Comparison of ENCODE assay signal across 8 cellular contexts in the genomic region with DNA sequence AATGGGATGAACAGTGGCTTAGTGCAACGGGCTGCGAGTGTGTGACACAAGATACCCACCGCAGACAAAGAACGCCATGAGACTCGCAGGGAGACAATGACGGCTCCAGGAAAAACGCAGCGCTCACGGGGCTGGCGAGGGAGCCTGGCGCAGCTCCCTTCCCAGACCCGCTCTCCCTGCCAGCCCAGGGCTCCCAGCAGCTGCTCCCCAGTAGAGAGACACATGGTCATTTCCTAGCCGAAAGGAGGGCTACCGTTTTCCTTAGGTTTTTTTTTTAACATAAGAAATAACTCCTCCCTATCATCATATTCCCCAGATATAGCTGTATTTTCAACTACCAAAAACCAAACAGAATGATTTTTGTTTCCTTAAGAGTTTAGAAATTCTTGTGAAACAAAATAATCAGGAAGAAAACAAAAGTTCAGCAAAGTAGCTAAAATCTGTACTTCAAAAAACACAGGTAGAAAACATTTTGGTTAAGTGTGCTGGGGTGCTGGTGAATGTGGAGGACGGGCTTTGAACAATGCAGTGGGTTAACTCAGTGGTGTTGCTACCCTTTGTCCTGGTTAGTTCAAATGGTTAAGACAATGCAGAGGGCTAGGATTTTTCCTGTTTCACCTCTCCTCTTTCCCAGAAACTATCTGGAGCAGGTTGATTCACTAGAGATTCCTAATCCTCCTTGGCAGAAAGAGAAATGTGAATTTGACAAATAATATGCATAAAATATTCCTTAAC.
DNase-seq lines count a peak whose midpoint lies in the region; ATAC-seq, FAIRE-seq and TF ChIP-seq lines count a peak whose summit lies in the region.

No MANE protein-coding gene starts in this region.

- H2BK5ac ChIP-seq in H1 (ENCODE audit: low read depth, low read length) (no peak overlapping the region), mesenchymal stem cell (ENCODE audit: low read depth, low read length, poor library complexity, severe bottlenecking) (no peak overlapping the region)

- no peak for DNase-seq in HepG2 (ENCODE audit: low spot score)
- DNase-seq in H1 (ENCODE audit: low read depth in 1 of 2, low spot score in 2 of 2), result peak in 1 of 2 experiments; percentile 67
- DNase-seq in mesenchymal stem cell, result peak; percentile 56
- peak; percentile 55 to 57 for DNase-seq in uterus
- DNase-seq in central memory CD4-positive, alpha-beta T cell, result no peak
- no peak for DNase-seq in stimulated activated CD8-positive, alpha-beta memory T cell treated with anti-CD3 and anti-CD28 coated beads, Interleukin-4, amount 100 ng/mL, for 48 hours
- DNase-seq in activated CD4-positive, CD25-positive, alpha-beta regulatory T cell (lab: John Stamatoyannopoulos, UW), result no peak

- H4K8ac ChIP-seq in H1 (ENCODE audit: extremely low read depth, insufficient read depth, low read length) (no peak overlapping the region), mesenchymal stem cell (ENCODE audit: low read length) (peak overlapping the region; percentile 12)

- no peak overlapping the region for H2BK20ac ChIP-seq in H1 (ENCODE audit: low read length)

- H3K9ac ChIP-seq in liver (ENCODE audit: low read depth in 1 of 2, low read length in 2 of 2) (peak overlapping the region; percentile 22 to 66), HepG2 (ENCODE audit: insufficient read depth, low read depth, low read length) (no peak overlapping the region), H1 (replicated peaks in 1 of 4; ENCODE audit: extremely low read depth in 1 of 4, low read depth in 3 of 4, low read length in 3 of 4) (no peak overlapping the region; a peak in 1 of 7 replicates), mesenchymal stem cell (ENCODE audit: low read length) (peak overlapping the region; percentile 86)

- H3K23ac ChIP-seq in H1 (ENCODE audit: insufficient read length), result no peak overlapping the region
- H3K23ac ChIP-seq in mesenchymal stem cell (ENCODE audit: low read length in 2 of 2), result no peak overlapping the region

- no peak for TF ChIP-seq EP300 in HepG2 (IDR thresholded peaks at IDR 0.05; ENCODE audit: low read depth in 2 of 2, low read length in 2 of 2)
- TF ChIP-seq EP300 in HepG2 (CRISPR knock-in tag; IDR thresholded peaks at IDR 0.05; ENCODE audit: borderline replicate concordance), result no peak
- TF ChIP-seq EP300 in H1 (IDR thresholded peaks at IDR 0.05; ENCODE audit: borderline replicate concordance in 1 of 2, low read depth in 2 of 2, low read length in 2 of 2), result no peak

- H3K9me3 ChIP-seq in liver (ENCODE audit: control insufficient read depth in 4 of 4, low read length in 3 of 4) (no peaks in the 10 kb centered on the region), HepG2 (ENCODE audit: low read length) (no peaks in the 10 kb centered on the region), H1 (ENCODE audit: insufficient read depth in 2 of 2, low read depth in 1 of 2, low read length in 1 of 2) (no peaks in the 10 kb centered on the region), mesenchymal stem cell (ENCODE audit: control insufficient read depth, low read length) (no peaks in the 10 kb centered on the region), uterus (no peaks in the 10 kb centered on the region)

- H4K91ac ChIP-seq in H1 (replicated peaks; ENCODE audit: insufficient read length, low read length) (no peak overlapping the region), mesenchymal stem cell (ENCODE audit: low read length) (no peak overlapping the region)

- POLR2A ChIA-PET in HepG2 (lab: Yijun Ruan, JAX) (no interaction called here), H1 (lab: Charles Lee; ENCODE audit: partially characterized antibody) (interaction anchor here (0.6 to 0.9 kb wide), 2 partner anchors 170 to 373 kb away, joined by 3 read pairs; no protein-coding TSS in a partner anchor)

- no peak overlapping the region for H2AK5ac ChIP-seq in H1 (ENCODE audit: low read depth, low read length)
- H2AK5ac ChIP-seq in mesenchymal stem cell (ENCODE audit: low read length, severe bottlenecking), result no peak overlapping the region

- TF ChIP-seq POLR2A in HepG2 (IDR thresholded peaks at IDR 0.05; ENCODE audit: insufficient read depth in 1 of 2, low read depth in 2 of 2, low read length in 2 of 2) (no peak), H1 (IDR thresholded peaks at IDR 0.05; ENCODE audit: control extremely low read depth in 1 of 2, low read depth in 2 of 2, low read length in 2 of 2) (peak in 1 of 2 experiments; percentile 53; a peak in 1 of 3 replicates), uterus (IDR thresholded peaks at IDR 0.05) (no peak)

- no peak overlapping the region; the same call in 1 of the 2 replicates for H3K18ac ChIP-seq in H1 (ENCODE audit: extremely low read depth, low read length)
- no peak overlapping the region for H3K18ac ChIP-seq in mesenchymal stem cell (ENCODE audit: low read depth in 1 of 2, low read length in 2 of 2)

- H3K4ac ChIP-seq in H1 (replicated peaks; ENCODE audit: insufficient read length, low read depth, low read length) (no peak overlapping the region), mesenchymal stem cell (ENCODE audit: low read depth in 1 of 2, low read length in 2 of 2) (no peak overlapping the region)

- H3K79me1 ChIP-seq in H1 (ENCODE audit: low read depth, low read length) (no peaks in the 10 kb centered on the region), mesenchymal stem cell (replicated peaks; ENCODE audit: low read length, poor library complexity, severe bottlenecking) (peaks cover 9% of the 10 kb centered on the region)

- no peaks in the 10 kb centered on the region for H3K27me3 ChIP-seq in liver (ENCODE audit: control insufficient read depth in 4 of 4, insufficient read depth in 4 of 4, low read length in 3 of 4)
- peaks cover 2 to 8% of the 10 kb centered on the region in 2 experiments; a peak in 3 of 5 replicates for H3K27me3 ChIP-seq in HepG2 (ENCODE audit: control insufficient read depth in 1 of 2, insufficient read depth in 2 of 2, low read length in 2 of 2)
- H3K27me3 ChIP-seq in H1 (replicated peaks in 1 of 4; ENCODE audit: control insufficient read depth in 3 of 4, extremely low read depth in 1 of 4, insufficient read depth in 3 of 4, low read length in 3 of 4), result peaks cover 0 to 5% (median 2%) of the 10 kb centered on the region in 4 experiments; a peak in 2 of 7 replicates
- no peaks in the 10 kb centered on the region for H3K27me3 ChIP-seq in mesenchymal stem cell (ENCODE audit: control insufficient read depth in 1 of 2, insufficient read depth in 1 of 2, low read length in 2 of 2)
- H3K27me3 ChIP-seq in uterus, result no peaks in the 10 kb centered on the region

- no peak for ATAC-seq in HepG2

- 26% methylated on average over 15 of the region's 15 CpGs for WGBS in liver
- WGBS in HepG2 (ENCODE audit: low lambda C conversion rate), result 48% methylated on average over 15 of the region's 15 CpGs
- 5% methylated on average over 15 of the region's 15 CpGs; no CpG with 5 or more reads in 1 of the 2 experiments for WGBS in H1 (ENCODE audit: extremely low coverage in 1 of 2, insufficient coverage in 1 of 2, insufficient read length in 1 of 2, insufficient replicate concordance in 2 of 2, low coverage in 1 of 2, low lambda C conversion rate in 2 of 2, missing lambda C conversion rate in 1 of 2), 2 experiments
- 41% methylated on average over 13 of the region's 15 CpGs for WGBS in mesenchymal stem cell

- H3K36me3 ChIP-seq in liver (ENCODE audit: control insufficient read depth in 4 of 4, insufficient read depth in 3 of 4, low read depth in 1 of 4, low read length in 3 of 4) (no peaks in the 10 kb centered on the region), HepG2 (replicated peaks in 1 of 2; ENCODE audit: control insufficient read depth in 1 of 2, insufficient read depth in 2 of 2, low read length in 2 of 2) (no peaks in the 10 kb centered on the region), H1 (ENCODE audit: control insufficient read depth in 2 of 4, insufficient read depth in 4 of 4, low read length in 3 of 4) (no peaks in the 10 kb centered on the region), mesenchymal stem cell (ENCODE audit: control insufficient read depth in 1 of 2, insufficient read depth in 2 of 2, low read depth in 1 of 2, low read length in 2 of 2) (no peaks in the 10 kb centered on the region), uterus (no peaks in the 10 kb centered on the region)

- TF ChIP-seq RAD21 in liver (IDR thresholded peaks at IDR 0.05), result peak; percentile 16 to 50
- TF ChIP-seq RAD21 in HepG2 (CRISPR knock-in tag; IDR thresholded peaks at IDR 0.05), result no peak
- TF ChIP-seq RAD21 in H1 (IDR thresholded peaks at IDR 0.05 in 1 of 2, conservative IDR thresholded peaks at IDR 0.05 in 1 of 2; ENCODE audit: low read depth in 2 of 2, low read length in 2 of 2), result peak in 1 of 2 experiments; percentile 19; a peak in 1 of 4 replicates

- no peak overlapping the region for H3K4me2 ChIP-seq in HepG2 (ENCODE audit: low read depth, low read length)
- H3K4me2 ChIP-seq in H1 (ENCODE audit: insufficient read depth in 1 of 2, low read depth in 2 of 2, low read length in 2 of 2), result peak overlapping the region; percentile 51 to 57
- H3K4me2 ChIP-seq in mesenchymal stem cell (ENCODE audit: low read length, poor library complexity, severe bottlenecking), result peak overlapping the region; percentile 76

- in situ Hi-C loops in HepG2 (cut with HindIII; ENCODE audit: extremely low pct_ligation_motif_present, low pct_unique_long_range_greater_than_20kb), result loop anchor here (25.0 kb wide), 1 partner anchor 833 kb away; no protein-coding TSS in a partner anchor

- no peak for FAIRE-seq in HepG2 (lab: Jason Lieb, UNC)
- peak; percentile 69 for FAIRE-seq in H1 (lab: Jason Lieb, UNC)

- H2BK12ac ChIP-seq in H1 (ENCODE audit: low read depth, low read length), result no peak overlapping the region
- H2BK12ac ChIP-seq in mesenchymal stem cell (ENCODE audit: low read length in 2 of 2), result peak overlapping the region in 1 of 2 experiments; percentile 59

- no peaks in the 10 kb centered on the region for H3K23me2 ChIP-seq in H1 (ENCODE audit: low read depth, low read length)

- no peak overlapping the region for H4K5ac ChIP-seq in H1 (ENCODE audit: insufficient read length, low read depth, low read length)

- no TSS peak for BruUV-seq in HepG2 (replicated peaks; lab: Mats Ljungman, UMichigan)

- H2BK120ac ChIP-seq in H1 (replicated peaks; ENCODE audit: low read depth, low read length), result no peak overlapping the region
- no peak overlapping the region for H2BK120ac ChIP-seq in mesenchymal stem cell (ENCODE audit: low read depth, low read length)

- no peak overlapping the region for H2AFZ ChIP-seq in HepG2 (ENCODE audit: low read length)
- no peak overlapping the region for H2AFZ ChIP-seq in H1 (ENCODE audit: low read length)
- H2AFZ ChIP-seq in mesenchymal stem cell (ENCODE audit: low read depth, low read length), result peak overlapping the region; percentile 67

- H3K56ac ChIP-seq in H1 (replicated peaks; ENCODE audit: insufficient read length, low read depth, low read length), result no peak overlapping the region

- peaks cover 2 to 7% (median 3%) of the 10 kb centered on the region in 4 donors for H3K4me1 ChIP-seq in liver (ENCODE audit: control insufficient read depth in 4 of 4, insufficient read depth in 4 of 4, low read length in 3 of 4)
- H3K4me1 ChIP-seq in HepG2 (ENCODE audit: insufficient read depth, low read length), result no peaks in the 10 kb centered on the region
- peaks cover 1 to 18% (median 5%) of the 10 kb centered on the region in 4 experiments; a peak in 5 of 7 replicates for H3K4me1 ChIP-seq in H1 (replicated peaks in 1 of 4; ENCODE audit: control insufficient read depth in 3 of 4, insufficient read depth in 4 of 4, low read length in 3 of 4)
- no peaks in the 10 kb centered on the region for H3K4me1 ChIP-seq in mesenchymal stem cell (ENCODE audit: control insufficient read depth, insufficient read depth, low read depth, low read length)
- peaks cover 0 to 4% of the 10 kb centered on the region in 2 donors for H3K4me1 ChIP-seq in uterus

- H2BK15ac ChIP-seq in H1 (ENCODE audit: low read length), result no peak overlapping the region
- no peak overlapping the region for H2BK15ac ChIP-seq in mesenchymal stem cell (ENCODE audit: low read depth, poor library complexity, severe bottlenecking)

- TF ChIP-seq CTCF in liver (IDR thresholded peaks at IDR 0.05; ENCODE audit: low read depth, low read length, missing input control) (no peak), HepG2 (CRISPR knock-in tag; IDR thresholded peaks at IDR 0.05) (no peak), H1 (IDR thresholded peaks at IDR 0.05; ENCODE audit: control extremely low read depth in 1 of 3, insufficient read depth in 1 of 3, low read depth in 1 of 3, low read length in 3 of 3) (no peak), uterus (IDR thresholded peaks at IDR 0.05) (peak in 1 of 4 experiments; percentile 3)

- H3K4me3 ChIP-seq in liver (ENCODE audit: low read depth in 1 of 3, low read length in 3 of 3) (peak overlapping the region in 2 of 3 donors; percentile 36 to 44), HepG2 (replicated peaks in 1 of 3; ENCODE audit: insufficient read depth in 1 of 3, low read depth in 2 of 3, low read length in 3 of 3) (no peak overlapping the region), H1 (ENCODE audit: extremely low read depth in 1 of 4, insufficient read depth in 2 of 4, low read depth in 3 of 4, low read length in 4 of 4) (peak overlapping the region in 3 of 4 experiments; percentile 17 to 50 (median 19); a peak in 4 of 8 replicates), mesenchymal stem cell (ENCODE audit: insufficient read depth in 1 of 2, low read depth in 1 of 2, low read length in 2 of 2) (peak overlapping the region; percentile 52 to 71), uterus (peak overlapping the region; percentile 25 to 37)

- H3K27ac ChIP-seq in liver (ENCODE audit: low read depth in 1 of 2, low read length in 2 of 2) (no peak overlapping the region), HepG2 (ENCODE audit: extremely low read length, insufficient read depth, low read length) (no peak overlapping the region), H1 (ENCODE audit: low read depth, low read length) (no peak overlapping the region), mesenchymal stem cell (ENCODE audit: low read length, poor library complexity, severe bottlenecking) (no peak overlapping the region), uterus (peak overlapping the region; percentile 70 to 73)

- H3K14ac ChIP-seq in H1 (ENCODE audit: insufficient read length) (no peak overlapping the region), mesenchymal stem cell (ENCODE audit: low read length in 2 of 2) (peak overlapping the region in 1 of 2 experiments; percentile 30)

- CTCF ChIA-PET in HepG2 (lab: Yijun Ruan, JAX; ENCODE audit: low intra/inter-chr PET ratio, low total read pairs) (no interaction called here), H1 (lab: Charles Lee; ENCODE audit: partially characterized antibody) (interaction anchor here (0.6 to 1.5 kb wide), 13 partner anchors 8 to 266 kb away, joined by 3 to 6 read pairs (median 3); no protein-coding TSS in a partner anchor)

- H3K79me2 ChIP-seq in HepG2 (ENCODE audit: insufficient read depth, low read length) (no peaks in the 10 kb centered on the region), H1 (ENCODE audit: control insufficient read depth in 1 of 2, insufficient read depth in 2 of 2, low read length in 2 of 2) (no peaks in the 10 kb centered on the region)

- H4K20me1 ChIP-seq in HepG2 (ENCODE audit: insufficient read depth, low read length) (no peaks in the 10 kb centered on the region), H1 (replicated peaks in 1 of 2; ENCODE audit: control insufficient read depth in 1 of 2, insufficient read depth in 2 of 2, low read length in 2 of 2) (no peaks in the 10 kb centered on the region)

- intact Hi-C loops in HepG2 (cut with micrococcal nuclease; ENCODE audit: unreplicated experiment) (no loop called here), uterus (cut with DNase I; ENCODE audit: low total_unique reads) (no loop called here)

Comparison
In these comparisons a context has a peak if more than half of its experiments do, and no peak if none do; other contexts are left out.
1. H3K4me3 ChIP-seq: peak in liver (2 of 3), H1 (3 of 4), mesenchymal stem cell (2 of 2) and uterus (2 of 2); none in HepG2 (0 of 3).
2. H3K9ac ChIP-seq: peak in liver (2 of 2) and mesenchymal stem cell (single experiment); none in HepG2 (single experiment) and H1 (0 of 4).
3. H3K27ac ChIP-seq: peak in uterus (2 of 2); none in liver (0 of 2), HepG2 (single experiment), H1 (single experiment) and mesenchymal stem cell (single experiment).
4. DNase-seq: peak in mesenchymal stem cell (single experiment) and uterus (2 of 2); none in HepG2 (single experiment), central memory CD4-positive, alpha-beta T cell (single experiment), stimulated activated CD8-positive, alpha-beta memory T cell treated with anti-CD3 and anti-CD28 coated beads, Interleukin-4, amount 100 ng/mL, for 48 hours (single experiment) and activated CD4-positive, CD25-positive, alpha-beta regulatory T cell (0 of 4).